7 cellular contexts compared by ENCODE assay signal in the genomic region with DNA sequence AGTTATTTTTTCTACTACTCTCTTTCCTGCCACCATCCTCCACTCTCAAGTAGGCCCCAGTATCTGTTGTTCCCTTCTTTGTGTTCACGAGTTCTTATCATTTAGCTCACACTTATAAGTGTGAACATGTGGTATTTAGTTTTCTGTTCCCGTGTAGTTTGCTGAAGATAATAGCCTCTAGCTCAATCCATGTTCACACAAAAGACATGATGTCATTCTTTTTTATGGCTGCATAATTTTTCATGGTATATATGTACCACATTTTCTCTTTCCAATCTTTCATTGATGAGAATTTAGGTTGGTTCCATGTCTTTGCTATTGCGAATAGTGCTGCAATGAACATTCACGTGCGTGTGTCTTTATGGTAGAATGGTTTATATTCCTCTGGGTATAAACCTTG.
"Had no signal": no experiment of that assay in that cellular context is flagged by ENCODE, and none has a peak within 500 bp of the region (broad histone marks: within the 10 kb centered on the region; RNA-seq: fewer than 3 reads in every experiment).

No MANE protein-coding gene starts in this region.

- H3K27ac ChIP-seq: HL-60, KMS-11 had no signal

- ATAC-seq: K562 had no signal

- FAIRE-seq: HTR-8/SVneo, K562 had no signal

- H3K9ac ChIP-seq: KMS-11 had no signal

- DNase-seq: IMR-90, KBM-7, KG1 had no signal

- H3K4me3 ChIP-seq: K562 had no signal

- H3K4me2 ChIP-seq: KMS-11 had no signal
